ENCODE assay signal across 12 cellular contexts in genomic region chr2:9152975-9153402, GRCh38. TPM values are rescaled to one million over a fixed set of nuclear protein-coding genes. Genes with fewer than 3 reads are reported as not detected.
DNase-seq lines count a peak whose midpoint lies in the region; TF ChIP-seq lines count a peak whose summit lies in the region.
"Had no signal": no experiment of that assay in that cellular context is flagged by ENCODE, and none has a peak within 500 bp of the region (broad histone marks: within the 10 kb centered on the region; RNA-seq: fewer than 3 reads in every experiment).

No MANE protein-coding gene starts in this region.

- H3K18ac ChIP-seq in neuronal stem cell (ENCODE audit: low read length) (no peak overlapping the region), H9 (ENCODE audit: insufficient read length, low read depth, low read length) (no peak overlapping the region)

- H3K79me1 ChIP-seq in neuronal stem cell (ENCODE audit: low read depth, low read length) (no peaks in the 10 kb centered on the region), H9 (ENCODE audit: insufficient read depth, low read depth, low read length, poor library complexity, severe bottlenecking) (no peaks in the 10 kb centered on the region)

- no peak overlapping the region for H3K4me3 ChIP-seq in BLaER1 treated with 17β-estradiol and CSF1 and Interleukin-3, amounts not matched to agents 10 nM and 100 nM
- no peak overlapping the region for H3K4me3 ChIP-seq in fibroblast of the aortic adventitia (ENCODE audit: low read depth, low read length)
- no peak overlapping the region for H3K4me3 ChIP-seq in neuronal stem cell (ENCODE audit: low read length in 2 of 2)
- H3K4me3 ChIP-seq: HAP-1 had no signal

- H3K27ac ChIP-seq in BLaER1 treated with 17β-estradiol and CSF1 and Interleukin-3, amounts not matched to agents 10 nM and 100 nM = no peak overlapping the region
- H3K27ac ChIP-seq in neuronal stem cell (replicated peaks; ENCODE audit: low read length) (no peak overlapping the region), H9 (ENCODE audit: insufficient read length, low read depth, low read length) (no peak overlapping the region)

- H3K4me1 ChIP-seq in BLaER1 treated with 17β-estradiol and CSF1 and Interleukin-3, amounts not matched to agents 10 nM and 100 nM = peaks cover 6 to 50% (median 29%) of the 10 kb centered on the region in 10 experiments; a peak in 18 of 20 replicates
- H3K4me1 ChIP-seq in neuronal stem cell (ENCODE audit: control insufficient read depth in 2 of 2, insufficient read depth in 1 of 2, low read depth in 1 of 2, low read length in 2 of 2) (peaks cover 0 to 2% of the 10 kb centered on the region in 2 donors), H9 (ENCODE audit: insufficient read depth, low read length) (no peaks in the 10 kb centered on the region)
- H3K4me1 ChIP-seq: HAP-1 had no signal

- H3K9ac ChIP-seq in BLaER1 treated with 17β-estradiol and CSF1 and Interleukin-3, amounts not matched to agents 10 nM and 100 nM = no peak overlapping the region
- H3K9ac ChIP-seq in neuronal stem cell (ENCODE audit: low read depth, low read length, poor library complexity) (no peak overlapping the region), H9 (ENCODE audit: extremely low read depth, insufficient read length, low read length) (no peak overlapping the region)

- H2AFZ ChIP-seq in neuronal stem cell (ENCODE audit: low read length) (peak overlapping the region; percentile 62), H9 (ENCODE audit: low read length) (no peak overlapping the region)

- H4K20me1 ChIP-seq in BLaER1 treated with 17β-estradiol and CSF1 and Interleukin-3, amounts not matched to agents 10 nM and 100 nM = no peaks in the 10 kb centered on the region
- H4K20me1 ChIP-seq in H9 (ENCODE audit: control insufficient read depth, insufficient read depth, insufficient read length) = no peaks in the 10 kb centered on the region

- H2BK12ac ChIP-seq in neuronal stem cell (ENCODE audit: low read length) = no peak overlapping the region
- no peak overlapping the region for H2BK12ac ChIP-seq in H9 (ENCODE audit: insufficient read length, low read depth, low read length)

- H2BK5ac ChIP-seq in neuronal stem cell (ENCODE audit: low read length) = no peak overlapping the region
- no peak overlapping the region for H2BK5ac ChIP-seq in H9 (ENCODE audit: insufficient read length, low read length)

- H3K9me3 Mint-ChIP-seq in H9 = no peaks in the 10 kb centered on the region
- H3K9me3 Mint-ChIP-seq: activated naive CD8-positive, alpha-beta T cell treated with anti-CD3 and anti-CD28 coated beads for 36 hours; CD8-positive, alpha-beta memory T cell had no signal

- H3K23ac ChIP-seq in neuronal stem cell (ENCODE audit: low read depth, low read length, poor library complexity) = no peak overlapping the region
- no peak overlapping the region for H3K23ac ChIP-seq in H9 (ENCODE audit: insufficient read length, low read depth, low read length)

- H2BK15ac ChIP-seq in neuronal stem cell (ENCODE audit: low read length) = no peak overlapping the region
- H2BK15ac ChIP-seq in H9 (ENCODE audit: low read depth, low read length) = no peak overlapping the region

- H3K14ac ChIP-seq in neuronal stem cell (ENCODE audit: low read length) (no peak overlapping the region), H9 (ENCODE audit: insufficient read depth, low read length) (no peak overlapping the region)

- no peak overlapping the region for H3K4ac ChIP-seq in neuronal stem cell (ENCODE audit: low read length)
- H3K4ac ChIP-seq in H9 (ENCODE audit: low read depth, low read length) = no peak overlapping the region

- no peak overlapping the region for H3K4me3 Mint-ChIP-seq in H9
- H3K4me3 Mint-ChIP-seq: activated naive CD8-positive, alpha-beta T cell treated with anti-CD3 and anti-CD28 coated beads for 36 hours; CD8-positive, alpha-beta memory T cell had no signal

- no peaks in the 10 kb centered on the region for H3K36me3 ChIP-seq in BLaER1 treated with 17β-estradiol and CSF1 and Interleukin-3, amounts not matched to agents 10 nM and 100 nM
- no peaks in the 10 kb centered on the region for H3K36me3 ChIP-seq in neuronal stem cell (replicated peaks in 1 of 2; ENCODE audit: control insufficient read depth in 2 of 2, insufficient read depth in 2 of 2, low read length in 2 of 2)
- H3K36me3 ChIP-seq: HAP-1 had no signal

- H2BK120ac ChIP-seq in neuronal stem cell (ENCODE audit: low read depth, low read length) = no peak overlapping the region
- H2BK120ac ChIP-seq in H9 (ENCODE audit: low read depth, low read length, poor library complexity, severe bottlenecking) = no peak overlapping the region

- H3K56ac ChIP-seq in H9 (ENCODE audit: insufficient read length, low read depth, low read length) = no peak overlapping the region

- no peaks in the 10 kb centered on the region for H3K23me2 ChIP-seq in H9 (ENCODE audit: insufficient read length, low read depth, low read length, poor library complexity, severe bottlenecking)

- peaks cover 0 to 13% (median 7%) of the 10 kb centered on the region in 11 experiments; a peak in 12 of 22 replicates for H3K9me3 ChIP-seq in BLaER1 treated with 17β-estradiol and CSF1 and Interleukin-3, amounts not matched to agents 10 nM and 100 nM (replicated peaks in 1 of 11)
- H3K9me3 ChIP-seq in neuronal stem cell (replicated peaks in 1 of 2; ENCODE audit: control insufficient read depth in 2 of 2, insufficient read depth in 1 of 2, low read depth in 1 of 2, low read length in 2 of 2) (no peaks in the 10 kb centered on the region), H9 (ENCODE audit: control insufficient read depth, low read depth, low read length) (no peaks in the 10 kb centered on the region)
- H3K9me3 ChIP-seq: HAP-1 had no signal

- no peak overlapping the region for H3K27ac Mint-ChIP-seq in H9
- H3K27ac Mint-ChIP-seq: activated naive CD8-positive, alpha-beta T cell treated with anti-CD3 and anti-CD28 coated beads for 36 hours; CD8-positive, alpha-beta memory T cell had no signal

- peak overlapping the region; percentile 11 to 72 (median 55); a peak in 20 of 22 replicates for H3K4me2 ChIP-seq in BLaER1 treated with 17β-estradiol and CSF1 and Interleukin-3, amounts not matched to agents 10 nM and 100 nM
- no peak overlapping the region for H3K4me2 ChIP-seq in neuronal stem cell (ENCODE audit: insufficient read depth, low read length, poor library complexity, severe bottlenecking)
- H3K4me2 ChIP-seq in H9 (ENCODE audit: insufficient read depth, insufficient read length, low read length) = no peak overlapping the region

- TF ChIP-seq CTCF in fibroblast of the aortic adventitia (IDR thresholded peaks at IDR 0.05; ENCODE audit: insufficient read depth, low read length) (no peak), H9 (conservative IDR thresholded peaks at IDR 0.05) (no peak)

- H2AK5ac ChIP-seq in neuronal stem cell (ENCODE audit: low read depth, low read length) (no peak overlapping the region), H9 (ENCODE audit: insufficient read length, low read length) (no peak overlapping the region)

- H3K27me3 ChIP-seq in BLaER1 treated with 17β-estradiol and CSF1 and Interleukin-3, amounts not matched to agents 10 nM and 100 nM = no peaks in the 10 kb centered on the region
- H3K27me3 ChIP-seq in neuronal stem cell (ENCODE audit: control insufficient read depth in 3 of 3, insufficient read depth in 3 of 3, low read depth in 1 of 3, low read length in 3 of 3) = peaks cover 0 to 5% (median 0%) of the 10 kb centered on the region in 3 experiments
- no peaks in the 10 kb centered on the region for H3K27me3 ChIP-seq in H9 (ENCODE audit: insufficient read depth, low read length)

- H4K91ac ChIP-seq in neuronal stem cell (ENCODE audit: low read depth, low read length, poor library complexity) = no peak overlapping the region
- H4K91ac ChIP-seq in H9 (ENCODE audit: insufficient read length, low read depth, low read length) = no peak overlapping the region

- peaks cover 6% of the 10 kb centered on the region for H3K27me3 Mint-ChIP-seq in H9 (ENCODE audit: low read depth)

- no peaks in the 10 kb centered on the region for H3K36me3 Mint-ChIP-seq in H9 (ENCODE audit: insufficient read depth in 1 of 3, low read depth in 3 of 3)
- H3K36me3 Mint-ChIP-seq: activated naive CD8-positive, alpha-beta T cell treated with anti-CD3 and anti-CD28 coated beads for 36 hours; CD8-positive, alpha-beta memory T cell had no signal

- H4K5ac ChIP-seq in H9 (ENCODE audit: insufficient read length, low read depth, low read length) = no peak overlapping the region

- no peak overlapping the region for H2BK20ac ChIP-seq in H9 (ENCODE audit: low read depth, low read length, poor library complexity, severe bottlenecking)

- H4K8ac ChIP-seq in neuronal stem cell (ENCODE audit: low read depth, low read length) (no peak overlapping the region), H9 (replicated peaks; ENCODE audit: insufficient read length, low read depth, low read length) (no peak overlapping the region)

- WGBS in neuronal stem cell (ENCODE audit: extremely low coverage in 2 of 2, insufficient read length in 2 of 2, insufficient replicate concordance in 1 of 2), 2 donors = no CpG with 5 or more reads among the region's 13 CpGs
- WGBS in H9 (ENCODE audit: extremely low coverage, insufficient read length, low lambda C conversion rate) = no CpG with 5 or more reads among the region's 13 CpGs

- H3K79me2 ChIP-seq in H9 (ENCODE audit: insufficient read depth, low read length) = no peaks in the 10 kb centered on the region

- DNase-seq in NCI-H82 treated with DMSO at 0.1 percent for 48 hours (lab: John Stamatoyannopoulos, UW; ENCODE audit: unreplicated experiment) (peak; percentile 60), fibroblast of the aortic adventitia (ENCODE audit: low read depth) (peak; percentile 37), neuronal stem cell (ENCODE audit: low spot score) (no peak), RKO (ENCODE audit: low spot score) (no peak), DMS53 treated with DMSO at 0.1 percent for 48 hours (lab: John Stamatoyannopoulos, UW; ENCODE audit: unreplicated experiment) (no peak), DMS53 (lab: John Stamatoyannopoulos, UW) (no peak), H9 (no peak)
- DNase-seq: activated naive CD8-positive, alpha-beta T cell treated with anti-CD3 and anti-CD28 coated beads for 36 hours; CD8-positive, alpha-beta memory T cell; NCI-H1930 had no signal

- no peak overlapping the region for H3T11ph ChIP-seq in H9 (ENCODE audit: low read length)

- H3K4me1 Mint-ChIP-seq in H9 = peaks cover 9 to 10% of the 10 kb centered on the region in 2 experiments; a peak in 3 of 4 replicates
- H3K4me1 Mint-ChIP-seq: activated naive CD8-positive, alpha-beta T cell treated with anti-CD3 and anti-CD28 coated beads for 36 hours; CD8-positive, alpha-beta memory T cell had no signal

RNA-seq across cellular contexts. Expression of gene ASAP2, which starts 53.6 kb away (rescaled TPM):
- total RNA-seq in fibroblast of the aortic adventitia (ENCODE audit: low replicate concordance) (37.1 and 76.4 TPM in 2 replicates), H9 (2021) (11.0 and 12.6 TPM in 2 replicates)
- 24.8 TPM for polyA plus RNA-seq in neuronal stem cell (2013, experiment 1 of 2)
- 26.3 TPM for polyA plus RNA-seq in neuronal stem cell (2013, experiment 2 of 2)
- polyA plus RNA-seq: CD8-positive, alpha-beta memory T cell had no signal

Comparison
In these comparisons a context has a peak if more than half of its experiments do, and no peak if none do; other contexts are left out.
1. H3K4me2 ChIP-seq: peak in BLaER1 treated with 17β-estradiol and CSF1 and Interleukin-3, amounts not matched to agents 10 nM and 100 nM (11 of 11); none in neuronal stem cell (single experiment) and H9 (single experiment).
2. DNase-seq: peak in NCI-H82 treated with DMSO at 0.1 percent for 48 hours (single experiment) and fibroblast of the aortic adventitia (single experiment); none in neuronal stem cell (single experiment), RKO (single experiment), DMS53 treated with DMSO at 0.1 percent for 48 hours (single experiment), DMS53 (single experiment) and H9 (single experiment).